Comparison of ENCODE assay signal across 25 cellular contexts in the genomic region with DNA sequence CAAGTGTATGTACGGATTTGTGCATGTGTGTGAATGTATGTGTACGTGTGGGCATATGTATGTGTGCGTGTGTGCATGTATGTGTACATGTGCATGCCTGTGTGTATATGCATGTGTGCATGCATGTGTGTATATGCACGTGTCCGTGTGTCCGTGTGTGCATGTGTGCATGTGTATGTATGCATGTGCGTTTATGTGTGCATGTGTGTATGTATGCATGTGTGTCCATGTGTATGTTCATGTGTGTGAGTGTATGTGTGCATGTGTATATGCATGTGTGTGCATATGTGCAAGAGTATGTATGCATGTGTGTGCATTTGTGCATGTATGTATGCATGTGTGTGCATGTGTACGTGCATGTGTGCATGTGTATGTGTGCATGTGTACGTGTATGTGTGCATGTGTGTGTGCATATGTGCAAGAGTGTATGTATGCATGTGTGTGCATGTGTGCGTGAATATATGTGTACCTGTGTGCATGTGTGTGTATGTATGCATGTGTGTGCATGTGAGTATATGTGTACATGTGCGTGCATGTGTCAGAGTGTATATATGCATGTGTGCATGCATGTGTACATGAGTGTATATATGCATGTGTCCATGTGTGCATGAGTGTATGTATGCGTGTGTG. TPM values are rescaled to one million over a fixed set of nuclear protein-coding genes. Genes with fewer than 3 reads are reported as not detected.
DNase-seq lines count a peak whose midpoint lies in the region; ATAC-seq, FAIRE-seq and TF ChIP-seq lines count a peak whose summit lies in the region.
"Had no signal": no experiment of that assay in that cellular context is flagged by ENCODE, and none has a peak within 500 bp of the region (broad histone marks: within the 10 kb centered on the region; RNA-seq: fewer than 3 reads in every experiment).

No MANE protein-coding gene starts in this region.

- in situ Hi-C loops in HepG2 (cut with HindIII; ENCODE audit: extremely low pct_ligation_motif_present, low pct_unique_long_range_greater_than_20kb) (no loop called here), GM12878 (cut with MboI) (no loop called here)

- TF ChIP-seq POLR2A in HepG2 (IDR thresholded peaks at IDR 0.05; ENCODE audit: insufficient read depth in 1 of 2, low read depth in 2 of 2, low read length in 2 of 2) (no peak), right lobe of liver (IDR thresholded peaks at IDR 0.05) (no peak), GM12878 (IDR thresholded peaks at IDR 0.05; ENCODE audit: low read depth, low read length) (no peak)

- no peak for TF ChIP-seq RAD21 in HepG2 (CRISPR knock-in tag; IDR thresholded peaks at IDR 0.05)
- TF ChIP-seq RAD21 in GM12878 (IDR thresholded peaks at IDR 0.05; ENCODE audit: insufficient read depth, low read depth, low read length), result no peak

- intact Hi-C loops in HepG2 (cut with micrococcal nuclease; ENCODE audit: unreplicated experiment) (no loop called here), right lobe of liver (cut with DNase I) (no loop called here), GM12878 (cut with micrococcal nuclease; ENCODE audit: unreplicated experiment) (no loop called here)

- H4K91ac ChIP-seq in mesenchymal stem cell (ENCODE audit: low read length) (peak overlapping the region; percentile 28), trophoblast cell (ENCODE audit: low read depth, low read length) (no peak overlapping the region)

- H3K79me2 ChIP-seq in HepG2 (ENCODE audit: insufficient read depth, low read length) (no peaks in the 10 kb centered on the region), GM12878 (ENCODE audit: control insufficient read depth, insufficient read depth, low read length) (no peaks in the 10 kb centered on the region), trophoblast cell (ENCODE audit: control insufficient read depth, insufficient read depth, low read length, poor library complexity) (no peaks in the 10 kb centered on the region)

- H2AFZ ChIP-seq in HepG2 (ENCODE audit: low read length), result no peak overlapping the region
- H2AFZ ChIP-seq in GM12878 (ENCODE audit: control insufficient read depth, low read depth, low read length), result no peak overlapping the region
- no peak overlapping the region for H2AFZ ChIP-seq in mesenchymal stem cell (ENCODE audit: low read depth, low read length)
- H2AFZ ChIP-seq in trophoblast cell (ENCODE audit: insufficient read depth, low read length, poor library complexity), result no peak overlapping the region

- H4K8ac ChIP-seq in mesenchymal stem cell (ENCODE audit: low read length) (no peak overlapping the region), trophoblast cell (ENCODE audit: low read depth, low read length) (no peak overlapping the region)

- SMC1A ChIA-PET in GM12878 (lab: Charles Lee; ENCODE audit: uncharacterized antibody, unreplicated experiment), result no interaction called here

- H3K79me1 ChIP-seq in mesenchymal stem cell (replicated peaks; ENCODE audit: low read length, poor library complexity, severe bottlenecking) (no peaks in the 10 kb centered on the region), trophoblast cell (ENCODE audit: low read length) (no peaks in the 10 kb centered on the region)

- H3K9me3 ChIP-seq in HepG2 (ENCODE audit: low read length) (peaks cover 19% of the 10 kb centered on the region), right lobe of liver (no peaks in the 10 kb centered on the region), GM12878 (replicated peaks; ENCODE audit: control insufficient read depth, insufficient read depth, low read length) (peaks cover 2% of the 10 kb centered on the region; the same call in 1 of the 3 replicates), mesenchymal stem cell (ENCODE audit: control insufficient read depth, low read length) (no peaks in the 10 kb centered on the region), trophoblast cell (ENCODE audit: insufficient read depth, low read depth, low read length) (peaks cover 20% of the 10 kb centered on the region)
- H3K9me3 ChIP-seq: BE2C had no signal

- CTCF ChIA-PET in HepG2 (lab: Yijun Ruan, JAX; ENCODE audit: low intra/inter-chr PET ratio, low total read pairs) (no interaction called here), GM12878 (lab: Yijun Ruan, JAX) (no interaction called here)

- H2BK120ac ChIP-seq in mesenchymal stem cell (ENCODE audit: low read depth, low read length) (no peak overlapping the region), trophoblast cell (ENCODE audit: insufficient read depth, low read length, poor library complexity) (no peak overlapping the region)

- H3K4me2 ChIP-seq in HepG2 (ENCODE audit: low read depth, low read length), result no peak overlapping the region
- no peak overlapping the region for H3K4me2 ChIP-seq in GM12878 (ENCODE audit: control insufficient read depth, insufficient read depth)
- H3K4me2 ChIP-seq in mesenchymal stem cell (ENCODE audit: low read length, poor library complexity, severe bottlenecking), result no peak overlapping the region
- H3K4me2 ChIP-seq in trophoblast cell (ENCODE audit: low read length), result no peak overlapping the region

- H4K20me1 ChIP-seq in HepG2 (ENCODE audit: insufficient read depth, low read length), result no peaks in the 10 kb centered on the region
- H4K20me1 ChIP-seq in GM12878 (ENCODE audit: control insufficient read depth, insufficient read depth), result no peaks in the 10 kb centered on the region

- H3K9ac ChIP-seq in HepG2 (ENCODE audit: insufficient read depth, low read depth, low read length) (no peak overlapping the region), GM12878 (ENCODE audit: control insufficient read depth, insufficient read depth, low read length) (no peak overlapping the region), mesenchymal stem cell (ENCODE audit: low read length) (no peak overlapping the region), trophoblast cell (ENCODE audit: low read length) (no peak overlapping the region)

- H2BK12ac ChIP-seq in mesenchymal stem cell (ENCODE audit: low read length in 2 of 2), result no peak overlapping the region
- H2BK12ac ChIP-seq in trophoblast cell (ENCODE audit: low read length), result no peak overlapping the region

- BruUV-seq in HepG2 (replicated peaks; lab: Mats Ljungman, UMichigan) (no TSS peak), GM12878 (replicated peaks; lab: Mats Ljungman, UMichigan) (no TSS peak)

- no peak for TF ChIP-seq EP300 in HepG2 (IDR thresholded peaks at IDR 0.05; ENCODE audit: low read depth in 2 of 2, low read length in 2 of 2)
- no peak for TF ChIP-seq EP300 in HepG2 (CRISPR knock-in tag; IDR thresholded peaks at IDR 0.05; ENCODE audit: borderline replicate concordance)
- TF ChIP-seq EP300 in GM12878 (IDR thresholded peaks at IDR 0.05; ENCODE audit: borderline replicate concordance in 1 of 2, control insufficient read depth in 1 of 2, low read depth in 2 of 2, low read length in 2 of 2), result no peak

- H2BK5ac ChIP-seq in mesenchymal stem cell (ENCODE audit: low read depth, low read length, poor library complexity, severe bottlenecking) (no peak overlapping the region), trophoblast cell (ENCODE audit: low read depth, low read length, poor library complexity) (no peak overlapping the region)

- H4K12ac ChIP-seq in trophoblast cell (ENCODE audit: low read depth, low read length), result no peak overlapping the region

- WGBS in HepG2 (ENCODE audit: low lambda C conversion rate), result 61% methylated on average over 12 of the region's 12 CpGs
- 89% methylated on average over 10 of the region's 12 CpGs for WGBS in right lobe of liver (ENCODE audit: insufficient coverage, low coverage, low lambda C conversion rate, missing lambda C conversion rate)
- WGBS in GM12878 (ENCODE audit: insufficient coverage, insufficient replicate concordance, low lambda C conversion rate, missing lambda C conversion rate), result 60% methylated on average over 12 of the region's 12 CpGs
- WGBS in mesenchymal stem cell, result 92% methylated on average over 12 of the region's 12 CpGs
- WGBS in trophoblast cell (ENCODE audit: extremely low coverage, insufficient coverage, insufficient read length), result no CpG with 5 or more reads among the region's 12 CpGs

- H3K27me3 ChIP-seq in HepG2 (ENCODE audit: control insufficient read depth in 1 of 2, insufficient read depth in 2 of 2, low read length in 2 of 2) (peaks cover 4 to 24% of the 10 kb centered on the region in 2 experiments; a peak in 4 of 5 replicates), right lobe of liver (no peaks in the 10 kb centered on the region), GM12878 (replicated peaks in 1 of 2; ENCODE audit: control insufficient read depth in 2 of 2, insufficient read depth in 2 of 2, low read length in 1 of 2) (no peaks in the 10 kb centered on the region), mesenchymal stem cell (ENCODE audit: control insufficient read depth in 1 of 2, insufficient read depth in 1 of 2, low read length in 2 of 2) (peaks cover 15 to 59% of the 10 kb centered on the region in 2 experiments), trophoblast cell (ENCODE audit: insufficient read depth, low read length) (no peaks in the 10 kb centered on the region)
- H3K27me3 ChIP-seq: BE2C had no signal

- no peak overlapping the region for H3K4me3 ChIP-seq in HepG2 (replicated peaks in 1 of 3; ENCODE audit: insufficient read depth in 1 of 3, low read depth in 2 of 3, low read length in 3 of 3)
- no peak overlapping the region for H3K4me3 ChIP-seq in right lobe of liver
- H3K4me3 ChIP-seq in GM12878, result no peak overlapping the region
- no peak overlapping the region for H3K4me3 ChIP-seq in mesenchymal stem cell (ENCODE audit: insufficient read depth in 1 of 2, low read depth in 1 of 2, low read length in 2 of 2)
- peak overlapping the region; percentile 60 for H3K4me3 ChIP-seq in trophoblast cell (ENCODE audit: low read depth, low read length)

- ATAC-seq in HepG2 (no peak), right lobe of liver (no peak), GM12878 (no peak), HG02938 (IDR thresholded peaks at IDR 0.05; ENCODE audit: unreplicated experiment) (no peak)

- no peak overlapping the region for H3K18ac ChIP-seq in mesenchymal stem cell (ENCODE audit: low read depth in 1 of 2, low read length in 2 of 2)
- H3K18ac ChIP-seq in trophoblast cell (ENCODE audit: low read length), result no peak overlapping the region

- H3K14ac ChIP-seq in mesenchymal stem cell (ENCODE audit: low read length in 2 of 2), result peak overlapping the region in 1 of 2 experiments; percentile 0
- no peak overlapping the region for H3K14ac ChIP-seq in trophoblast cell (ENCODE audit: low read length)

- no peak for DNase-seq in HepG2 (ENCODE audit: low spot score)
- DNase-seq in right lobe of liver, result no peak
- DNase-seq in GM12878 (ENCODE audit: low read depth, low spot score), result no peak
- no peak for DNase-seq in mesenchymal stem cell
- DNase-seq in trophoblast cell, result no peak
- DNase-seq in activated CD8-positive, alpha-beta memory T cell treated with anti-CD3 and anti-CD28 coated beads, Interleukin-2, amount 50 U/mL, for 48 hours, result no peak
- no peak for DNase-seq in T-helper 9 cell
- DNase-seq: 8988T; C1 segment of cervical spinal cord; CD4-positive, CD25-positive, alpha-beta regulatory T cell; CD8-positive, alpha-beta memory T cell; COR-L47; DMS 273 treated with DMSO at 0.1 percent for 48 hours; DMS53; DND-41; EL; H9; IMR-90; Karpas-422; KBM-7 had no signal

- H3K4ac ChIP-seq in mesenchymal stem cell (ENCODE audit: low read depth in 1 of 2, low read length in 2 of 2) (no peak overlapping the region), trophoblast cell (ENCODE audit: low read depth, low read length) (no peak overlapping the region)

- H3K4me1 ChIP-seq in HepG2 (ENCODE audit: insufficient read depth, low read length), result no peaks in the 10 kb centered on the region
- no peaks in the 10 kb centered on the region for H3K4me1 ChIP-seq in right lobe of liver
- no peaks in the 10 kb centered on the region for H3K4me1 ChIP-seq in GM12878 (ENCODE audit: control insufficient read depth, insufficient read depth, low read length)
- H3K4me1 ChIP-seq in mesenchymal stem cell (ENCODE audit: control insufficient read depth, insufficient read depth, low read depth, low read length), result no peaks in the 10 kb centered on the region
- H3K4me1 ChIP-seq in trophoblast cell (ENCODE audit: control insufficient read depth in 1 of 2, insufficient read depth in 2 of 2, low read length in 2 of 2), result no peaks in the 10 kb centered on the region

- RAD21 ChIA-PET in GM12878 (lab: Charles Lee; ENCODE audit: unreplicated experiment), result no interaction called here

- TF ChIP-seq CTCF in HepG2 (CRISPR knock-in tag; IDR thresholded peaks at IDR 0.05) (no peak), right lobe of liver (IDR thresholded peaks at IDR 0.05) (no peak), GM12878 (IDR thresholded peaks at IDR 0.05 in 2 of 3, conservative IDR thresholded peaks at IDR 0.05 in 1 of 3; ENCODE audit: control insufficient read depth in 2 of 3, extremely low read depth in 1 of 3, insufficient read depth in 1 of 3, low read depth in 3 of 3, low read length in 3 of 3) (no peak)

- H2BK15ac ChIP-seq in mesenchymal stem cell (ENCODE audit: low read depth, poor library complexity, severe bottlenecking), result no peak overlapping the region

- H3K27ac ChIP-seq in HepG2 (ENCODE audit: extremely low read length, insufficient read depth, low read length), result no peak overlapping the region
- no peak overlapping the region for H3K27ac ChIP-seq in right lobe of liver
- H3K27ac ChIP-seq in GM12878 (ENCODE audit: control insufficient read depth, insufficient read depth), result no peak overlapping the region
- H3K27ac ChIP-seq in mesenchymal stem cell (ENCODE audit: low read length, poor library complexity, severe bottlenecking), result no peak overlapping the region
- no peak overlapping the region for H3K27ac ChIP-seq in trophoblast cell (ENCODE audit: low read depth, low read length)

- FAIRE-seq in HepG2 (lab: Jason Lieb, UNC), result no peak
- peak; percentile 35 for FAIRE-seq in GM12878 (lab: Jason Lieb, UNC)
- FAIRE-seq: H1 had no signal

- H3K23ac ChIP-seq in mesenchymal stem cell (ENCODE audit: low read length in 2 of 2), result no peak overlapping the region
- peak overlapping the region; percentile 9 for H3K23ac ChIP-seq in trophoblast cell (ENCODE audit: low read length)

- H2AK5ac ChIP-seq in mesenchymal stem cell (ENCODE audit: low read length, severe bottlenecking) (no peak overlapping the region), trophoblast cell (ENCODE audit: low read length) (no peak overlapping the region)

- POLR2A ChIA-PET in HepG2 (lab: Yijun Ruan, JAX), result no interaction called here
- POLR2A ChIA-PET in GM12878 (lab: Charles Lee), result no interaction called here

- no peaks in the 10 kb centered on the region for H3K36me3 ChIP-seq in HepG2 (replicated peaks in 1 of 2; ENCODE audit: control insufficient read depth in 1 of 2, insufficient read depth in 2 of 2, low read length in 2 of 2)
- H3K36me3 ChIP-seq in right lobe of liver, result no peaks in the 10 kb centered on the region
- no peaks in the 10 kb centered on the region for H3K36me3 ChIP-seq in GM12878 (ENCODE audit: control insufficient read depth in 2 of 2, insufficient read depth in 2 of 2, low read length in 1 of 2)
- H3K36me3 ChIP-seq in mesenchymal stem cell (ENCODE audit: control insufficient read depth in 1 of 2, insufficient read depth in 2 of 2, low read depth in 1 of 2, low read length in 2 of 2), result no peaks in the 10 kb centered on the region
- H3K36me3 ChIP-seq in trophoblast cell (ENCODE audit: control insufficient read depth in 1 of 2, insufficient read depth in 2 of 2, low read length in 2 of 2), result no peaks in the 10 kb centered on the region
- H3K36me3 ChIP-seq: BE2C had no signal

RNA-seq across cellular contexts. Expression of a gene that starts 15.6 kb away (rescaled TPM):
- total RNA-seq in HepG2 (2016; rRNA removed; fragmentation: Illumina TruSeq; extraction: Trizol) (not detected in 2 replicates), right lobe of liver (not detected), GM12878 (2014; rRNA removed) (not detected in 2 replicates), GM12878 (2014; rRNA removed; fragmentation: Illumina TruSeq; extraction: Trizol) (not detected in 2 replicates), GM12878 (2021) (not detected in 2 replicates)
- total RNA-seq in HepG2 (2016; cell fraction: cytosol; rRNA removed; fragmentation: Illumina TruSeq; extraction: Trizol; ENCODE audit: low read depth), result not detected in 2 replicates
- total RNA-seq in HepG2 (2016; cell fraction: insoluble cytoplasmic fraction; rRNA removed; fragmentation: Illumina TruSeq; extraction: Trizol), result not detected in 2 replicates
- not detected in 2 replicates for total RNA-seq in HepG2 (2016; cell fraction: membrane; rRNA removed; fragmentation: Illumina TruSeq; extraction: Trizol)
- not detected in 2 replicates for total RNA-seq in HepG2 (2016; cell fraction: nucleus; rRNA removed; fragmentation: Illumina TruSeq; extraction: Trizol)
- polyA plus RNA-seq in HepG2 (2011; rRNA removed) (not detected in 2 replicates), GM12878 (2011; rRNA removed) (not detected in 2 replicates), GM12878 (2014; fragmentation: Illumina TruSeq; extraction: Trizol) (not detected in 2 replicates), GM12878 (2014; fragmentation: Nextera tagmentation; extraction: Ambion mirVana) (not detected), GM12878 (2014; rRNA removed) (not detected in 2 replicates), GM12878 (2016; fragmentation: Nextera tagmentation; extraction: Ambion mirVana) (not detected)
- not detected in 2 replicates for polyA plus RNA-seq in HepG2 (2011; cell fraction: cytosol; rRNA removed)
- polyA plus RNA-seq in HepG2 (2011; cell fraction: nucleus; rRNA removed), result 0.08 TPM in 1 of 2 replicates, not detected in the other
- not detected in 2 replicates for polyA plus RNA-seq in HepG2 (2012)
- polyA plus RNA-seq in HepG2 (2016; cell fraction: cytosol; fragmentation: Illumina TruSeq; extraction: Trizol; ENCODE audit: low read depth), result not detected in 2 replicates
- polyA plus RNA-seq in HepG2 (2016; cell fraction: insoluble cytoplasmic fraction; fragmentation: Illumina TruSeq; extraction: Trizol; ENCODE audit: low read depth), result not detected in 2 replicates
- not detected in 2 replicates for polyA plus RNA-seq in HepG2 (2016; cell fraction: membrane; fragmentation: Illumina TruSeq; extraction: Trizol; ENCODE audit: low read depth)
- polyA plus RNA-seq in HepG2 (2016; cell fraction: nucleus; fragmentation: Illumina TruSeq; extraction: Trizol; ENCODE audit: insufficient read depth, low read depth), result not detected in 2 replicates
- not detected in 2 replicates for polyA minus RNA-seq in HepG2 (2011; rRNA and poly(A)+ RNA removed; ENCODE audit: low replicate concordance)
- polyA minus RNA-seq in HepG2 (2011; cell fraction: cytosol; rRNA and poly(A)+ RNA removed), result not detected in 2 replicates
- not detected in 2 replicates for polyA minus RNA-seq in HepG2 (2011; cell fraction: nucleus; rRNA and poly(A)+ RNA removed)
- not detected in 2 replicates for total RNA-seq in GM12878 (2013; cell fraction: nucleolus; rRNA removed)
- polyA plus RNA-seq in GM12878 (2011; ENCODE audit: low read depth), result not detected
- polyA plus RNA-seq in GM12878 (2011; cell fraction: cytosol; rRNA removed), result not detected in 2 replicates
- polyA plus RNA-seq in GM12878 (2011; cell fraction: nucleus; rRNA removed), result not detected in 2 replicates
- 0.06 and 0.19 TPM in 2 replicates for polyA plus RNA-seq in GM12878 (2012)
- polyA minus RNA-seq in GM12878 (2011; rRNA and poly(A)+ RNA removed), result not detected in 2 replicates
- not detected in 2 replicates for polyA minus RNA-seq in GM12878 (2011; cell fraction: cytosol; rRNA and poly(A)+ RNA removed)
- not detected in 2 replicates for polyA minus RNA-seq in GM12878 (2011; cell fraction: nucleus; rRNA and poly(A)+ RNA removed)
- not detected for polyA plus RNA-seq in mesenchymal stem cell (2013, experiment 1 of 2)
- polyA plus RNA-seq in mesenchymal stem cell (2013, experiment 2 of 2), result not detected
- 0.31 and 0.33 TPM in 2 replicates for polyA plus RNA-seq in trophoblast cell (2013)
- total RNA-seq: CD4-positive, CD25-positive, alpha-beta regulatory T cell; CD8-positive, alpha-beta memory T cell; G401; HT-29; IMR-90 had no signal
- polyA plus RNA-seq: CD4-positive, CD25-positive, alpha-beta regulatory T cell; CD8-positive, alpha-beta memory T cell; IMR-90 had no signal

RNA-seq across cellular contexts. Expression of a gene that starts 57.6 kb away (rescaled TPM):
- not detected in 2 replicates for total RNA-seq in HepG2 (2016; rRNA removed; fragmentation: Illumina TruSeq; extraction: Trizol)
- not detected in 2 replicates for total RNA-seq in HepG2 (2016; cell fraction: cytosol; rRNA removed; fragmentation: Illumina TruSeq; extraction: Trizol; ENCODE audit: low read depth)
- total RNA-seq in HepG2 (2016; cell fraction: insoluble cytoplasmic fraction; rRNA removed; fragmentation: Illumina TruSeq; extraction: Trizol), result not detected in 2 replicates
- total RNA-seq in HepG2 (2016; cell fraction: membrane; rRNA removed; fragmentation: Illumina TruSeq; extraction: Trizol), result not detected in 2 replicates
- total RNA-seq in HepG2 (2016; cell fraction: nucleus; rRNA removed; fragmentation: Illumina TruSeq; extraction: Trizol), result not detected in 2 replicates
- polyA plus RNA-seq in HepG2 (2011; rRNA removed), result not detected in 2 replicates
- polyA plus RNA-seq in HepG2 (2011; cell fraction: cytosol; rRNA removed), result not detected in 2 replicates
- not detected in 2 replicates for polyA plus RNA-seq in HepG2 (2011; cell fraction: nucleus; rRNA removed)
- polyA plus RNA-seq in HepG2 (2012), result not detected in 2 replicates
- not detected in 2 replicates for polyA plus RNA-seq in HepG2 (2016; cell fraction: cytosol; fragmentation: Illumina TruSeq; extraction: Trizol; ENCODE audit: low read depth)
- not detected in 2 replicates for polyA plus RNA-seq in HepG2 (2016; cell fraction: insoluble cytoplasmic fraction; fragmentation: Illumina TruSeq; extraction: Trizol; ENCODE audit: low read depth)
- polyA plus RNA-seq in HepG2 (2016; cell fraction: membrane; fragmentation: Illumina TruSeq; extraction: Trizol; ENCODE audit: low read depth), result not detected in 2 replicates
- not detected in 2 replicates for polyA plus RNA-seq in HepG2 (2016; cell fraction: nucleus; fragmentation: Illumina TruSeq; extraction: Trizol; ENCODE audit: insufficient read depth, low read depth)
- polyA minus RNA-seq in HepG2 (2011; rRNA and poly(A)+ RNA removed; ENCODE audit: low replicate concordance), result not detected in 2 replicates
- not detected in 2 replicates for polyA minus RNA-seq in HepG2 (2011; cell fraction: cytosol; rRNA and poly(A)+ RNA removed)
- polyA minus RNA-seq in HepG2 (2011; cell fraction: nucleus; rRNA and poly(A)+ RNA removed), result not detected in 2 replicates
- total RNA-seq in right lobe of liver, result 100 to 1,000 TPM in 2 of 6 experiments, 10 to 100 TPM in 4; 66.3 to 227 (median 75.0) TPM
- not detected in 2 replicates for total RNA-seq in GM12878 (2013; cell fraction: nucleolus; rRNA removed)
- not detected in 2 replicates for total RNA-seq in GM12878 (2014; rRNA removed)
- not detected in 2 replicates for total RNA-seq in GM12878 (2014; rRNA removed; fragmentation: Illumina TruSeq; extraction: Trizol)
- total RNA-seq in GM12878 (2021), result 0.24 and 0.59 TPM in 2 replicates
- not detected for polyA plus RNA-seq in GM12878 (2011; ENCODE audit: low read depth)
- polyA plus RNA-seq in GM12878 (2011; rRNA removed), result not detected in 2 replicates
- polyA plus RNA-seq in GM12878 (2011; cell fraction: cytosol; rRNA removed), result not detected in 2 replicates
- polyA plus RNA-seq in GM12878 (2011; cell fraction: nucleus; rRNA removed), result not detected in 2 replicates
- not detected in 2 replicates for polyA plus RNA-seq in GM12878 (2012)
- not detected in 2 replicates for polyA plus RNA-seq in GM12878 (2014; fragmentation: Illumina TruSeq; extraction: Trizol)
- polyA plus RNA-seq in GM12878 (2014; fragmentation: Nextera tagmentation; extraction: Ambion mirVana), result not detected
- polyA plus RNA-seq in GM12878 (2014; rRNA removed), result not detected in 2 replicates
- not detected for polyA plus RNA-seq in GM12878 (2016; fragmentation: Nextera tagmentation; extraction: Ambion mirVana)
- polyA minus RNA-seq in GM12878 (2011; rRNA and poly(A)+ RNA removed), result not detected in 2 replicates
- not detected in 2 replicates for polyA minus RNA-seq in GM12878 (2011; cell fraction: cytosol; rRNA and poly(A)+ RNA removed)
- not detected in 2 replicates for polyA minus RNA-seq in GM12878 (2011; cell fraction: nucleus; rRNA and poly(A)+ RNA removed)
- polyA plus RNA-seq in mesenchymal stem cell (2013, experiment 1 of 2), result not detected
- not detected for polyA plus RNA-seq in mesenchymal stem cell (2013, experiment 2 of 2)
- 0.44 and 0.57 TPM in 2 replicates for polyA plus RNA-seq in trophoblast cell (2013)
- total RNA-seq: CD4-positive, CD25-positive, alpha-beta regulatory T cell; G401; H1; H9; HT-29; IMR-90 had no signal
- polyA plus RNA-seq: CD4-positive, CD25-positive, alpha-beta regulatory T cell; CD8-positive, alpha-beta memory T cell; H1; IMR-90 had no signal

Comparison
In these comparisons a context has a peak if more than half of its experiments do, and no peak if none do; other contexts are left out.
1. RNA of a gene that starts 57.6 kb away (total RNA-seq): 66.3 to 227 TPM in right lobe of liver; not detected in HepG2 and 0.24 to 0.59 TPM in GM12878; every median in the first group is over 10 times any median in the second.